25 cellular contexts compared by ENCODE assay signal in the genomic region with DNA sequence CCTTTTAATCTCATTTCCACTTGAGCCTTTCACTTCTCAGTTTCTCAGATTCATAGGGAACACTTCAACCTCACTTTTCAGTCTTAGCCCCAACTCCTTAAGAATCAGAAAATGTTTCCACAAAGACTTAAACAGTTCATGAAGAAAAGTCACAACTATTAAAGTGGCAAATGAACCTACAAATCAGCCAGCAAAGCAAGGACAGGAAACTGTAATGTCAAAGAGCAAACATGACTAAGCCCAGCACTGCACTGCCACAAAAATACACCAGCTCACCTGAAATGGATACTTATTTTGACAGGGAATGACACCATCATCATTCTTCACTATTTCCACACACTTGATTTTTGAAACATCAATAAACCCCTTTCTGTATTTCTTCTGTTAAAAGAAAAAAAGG. TPM values are rescaled to one million over a fixed set of nuclear protein-coding genes. Genes with fewer than 3 reads are reported as not detected.
A peak's percentile ranks its signal among the peaks of the same experiment; 100 is the strongest.
DNase-seq lines count a peak whose midpoint lies in the region; ATAC-seq, FAIRE-seq and TF ChIP-seq lines count a peak whose summit lies in the region.
"Had no signal": no experiment of that assay in that cellular context is flagged by ENCODE, and none has a peak within 500 bp of the region (broad histone marks: within the 10 kb centered on the region; RNA-seq: fewer than 3 reads in every experiment).

No MANE protein-coding gene starts in this region.

- intact Hi-C loops in left colon (cut with DNase I, micrococcal nuclease), result no loop called here

- H3K4me1 Mint-ChIP-seq in activated T-cell treated with anti-CD3 and anti-CD28 coated beads, Interleukin-2, amount 50 U/mL, for 24 hours (ENCODE audit: low read depth), result peaks cover 26% of the 10 kb centered on the region

- H3K4me3 Mint-ChIP-seq in activated T-cell treated with anti-CD3 and anti-CD28 coated beads, Interleukin-2, amount 50 U/mL, for 24 hours, result no peak overlapping the region
- H3K4me3 Mint-ChIP-seq: activated CD4-positive, alpha-beta memory T cell treated with anti-CD3 and anti-CD28 coated beads for 36 hours; activated T-cell treated with anti-CD3 and anti-CD28 coated beads, Interleukin-2, amount 50 U/mL, for 4 hours; nephron; T-helper 1 cell treated with Interleukin-12 subunit alpha and Interleukin-12 subunit beta and Interleukin-4 antibody, amounts not matched to agents 30 μg/mL and 1 μg/mL, for 36 hours; type B pancreatic cell had no signal

- H3K36me3 Mint-ChIP-seq in activated T-cell treated with anti-CD3 and anti-CD28 coated beads, Interleukin-2, amount 50 U/mL, for 24 hours (ENCODE audit: low read depth), result no peaks in the 10 kb centered on the region
- H3K36me3 Mint-ChIP-seq: activated CD4-positive, alpha-beta memory T cell treated with anti-CD3 and anti-CD28 coated beads for 36 hours; activated naive CD4-positive, alpha-beta T cell treated with anti-CD3 and anti-CD28 coated beads, Interleukin-2, amount 50 U/mL, for 72 hours; type B pancreatic cell had no signal

- ATAC-seq in left colon (no peak), HG03439 (IDR thresholded peaks at IDR 0.05; ENCODE audit: unreplicated experiment) (no peak)
- ATAC-seq: A549; activated T-cell treated with anti-CD3 and anti-CD28 coated beads, Interleukin-2, amount 50 U/mL, for 4 hours; K562 had no signal

- no peak overlapping the region for H3K4me3 ChIP-seq in bronchial epithelial cell (ENCODE audit: low read depth, low read length)
- H3K4me3 ChIP-seq: A549, K562, stomach had no signal

- no peaks in the 10 kb centered on the region for H3K27me3 ChIP-seq in bronchial epithelial cell (ENCODE audit: control insufficient read depth, insufficient read depth, low read length)
- H3K27me3 ChIP-seq: stomach had no signal

- H3K9me3 Mint-ChIP-seq in activated T-cell treated with anti-CD3 and anti-CD28 coated beads, Interleukin-2, amount 50 U/mL, for 24 hours, result no peaks in the 10 kb centered on the region
- H3K9me3 Mint-ChIP-seq: nephron; T-helper 1 cell treated with Interleukin-12 subunit alpha and Interleukin-12 subunit beta and Interleukin-4 antibody, amounts not matched to agents 30 μg/mL and 1 μg/mL, for 36 hours; type B pancreatic cell had no signal

- no peaks in the 10 kb centered on the region for H3K36me3 ChIP-seq in bronchial epithelial cell (ENCODE audit: control insufficient read depth, insufficient read depth, low read length)
- H3K36me3 ChIP-seq: stomach had no signal

- H3K27ac Mint-ChIP-seq in activated T-cell treated with anti-CD3 and anti-CD28 coated beads, Interleukin-2, amount 50 U/mL, for 24 hours, result peak overlapping the region; percentile 68
- H3K27ac Mint-ChIP-seq: activated CD4-positive, alpha-beta memory T cell treated with anti-CD3 and anti-CD28 coated beads for 36 hours; activated naive CD4-positive, alpha-beta T cell treated with anti-CD3 and anti-CD28 coated beads, Interleukin-2, amount 50 U/mL, for 72 hours; nephron; T-helper 1 cell treated with Interleukin-12 subunit alpha and Interleukin-12 subunit beta and Interleukin-4 antibody, amounts not matched to agents 30 μg/mL and 1 μg/mL, for 36 hours; type B pancreatic cell had no signal

- no peak for TF ChIP-seq CTCF in bronchial epithelial cell (IDR thresholded peaks at IDR 0.05; ENCODE audit: insufficient read depth, low read length, severe bottlenecking)

- H3K27me3 Mint-ChIP-seq in activated T-cell treated with anti-CD3 and anti-CD28 coated beads, Interleukin-2, amount 50 U/mL, for 24 hours, result no peaks in the 10 kb centered on the region
- H3K27me3 Mint-ChIP-seq: activated CD4-positive, alpha-beta memory T cell treated with anti-CD3 and anti-CD28 coated beads for 36 hours; type B pancreatic cell had no signal

- FAIRE-seq in bronchial epithelial cell (lab: Jason Lieb, UNC), result no peak
- FAIRE-seq: A549, colon, K562 had no signal

- DNase-seq in activated T-cell treated with anti-CD3 and anti-CD28 coated beads, Interleukin-2, amount 50 U/mL, for 24 hours, result no peak
- DNase-seq in activated T-cell treated with anti-CD3 and anti-CD28 coated beads for 4 hours (no peak), LHCN-M2 (ENCODE audit: low read depth) (peak; percentile 28), bronchial epithelial cell (ENCODE audit: low read depth) (peak; percentile 47), RPMI8226 (no peak), COLO668 (lab: John Stamatoyannopoulos, UW; ENCODE audit: unreplicated experiment) (no peak), left colon (no peak)
- DNase-seq: activated CD4-positive, alpha-beta memory T cell treated with anti-CD3 and anti-CD28 coated beads for 36 hours; activated T-cell treated with anti-CD3 and anti-CD28 coated beads, Interleukin-2, amount 50 U/mL, for 4 hours; C1 segment of cervical spinal cord; NCI-H1092 treated with DMSO at 0.1 percent for 48 hours; NCI-H2081; NCI-H524 treated with DMSO at 0.1 percent for 48 hours; OCI-M1; SIG-M5; stimulated activated CD4-positive, alpha-beta T cell treated with anti-CD3 and anti-CD28 coated beads, Interleukin-2, amount 100 ng/mL, for 48 hours; stomach had no signal

RNA-seq across cellular contexts. Expression of gene TXK, which starts 41.8 kb away (rescaled TPM):
- total RNA-seq in LHCN-M2 (2014; rRNA removed) (0.51 and 0.92 TPM in 2 replicates), bronchial epithelial cell (under 0.01 and 0.13 TPM in 2 replicates), left colon (1 to 10 TPM in 1 of 2 donors, under 1 TPM in 1; 0.55 to 1.8 TPM)
- 0.30 TPM for polyA plus RNA-seq in LHCN-M2 (2012)

Comparison
In these comparisons a context has a peak if more than half of its experiments do, and no peak if none do; other contexts are left out.
1. DNase-seq: peak in LHCN-M2 (single experiment) and bronchial epithelial cell (single experiment); none in activated T-cell treated with anti-CD3 and anti-CD28 coated beads, Interleukin-2, amount 50 U/mL, for 24 hours (single experiment), activated T-cell treated with anti-CD3 and anti-CD28 coated beads for 4 hours (single experiment), RPMI8226 (single experiment), COLO668 (single experiment) and left colon (0 of 2).